ENCODE assay signal across 14 cellular contexts in genomic region chr5:90022711-90023053, GRCh38.
DNase-seq lines count a peak whose midpoint lies in the region; ATAC-seq and TF ChIP-seq lines count a peak whose summit lies in the region.
"Had no signal": no experiment of that assay in that cellular context is flagged by ENCODE, and none has a peak within 500 bp of the region (broad histone marks: within the 10 kb centered on the region; RNA-seq: fewer than 3 reads in every experiment).

No MANE protein-coding gene starts in this region.

- H3K4me3 ChIP-seq in astrocyte of the spinal cord (ENCODE audit: low read depth, low read length), result no peak overlapping the region
- no peak overlapping the region for H3K4me3 ChIP-seq in effector memory CD4-positive, alpha-beta T cell (ENCODE audit: insufficient read depth, low read depth, low read length, poor library complexity, severe bottlenecking)
- H3K4me3 ChIP-seq: sigmoid colon, SK-N-MC had no signal

- no peaks in the 10 kb centered on the region for H3K4me1 ChIP-seq in effector memory CD4-positive, alpha-beta T cell (ENCODE audit: control insufficient read depth, insufficient read depth, low read length, poor library complexity, severe bottlenecking)

- DNase-seq in astrocyte of the spinal cord (ENCODE audit: low read depth, low spot score) (peak; percentile 21), osteocyte (ENCODE audit: extremely low spot score, unreplicated experiment) (no peak), LoVo (ENCODE audit: low spot score) (no peak)
- DNase-seq in effector memory CD4-positive, alpha-beta T cell, result no peak
- DNase-seq: CD4-positive, alpha-beta memory T cell; KBM-7; left cardiac atrium; NCI-H1694; sigmoid colon had no signal

- TF ChIP-seq POLR2A in GM18505 (IDR thresholded peaks at IDR 0.05; ENCODE audit: borderline replicate concordance, extremely low read depth, insufficient read depth, insufficient read length), result no peak

- peak overlapping the region; percentile 97 for H3K27ac Mint-ChIP-seq in osteocyte (ENCODE audit: unreplicated experiment)
- H3K27ac Mint-ChIP-seq: CD4-positive, alpha-beta memory T cell; nephron had no signal

- H3K9me3 ChIP-seq in effector memory CD4-positive, alpha-beta T cell (ENCODE audit: control insufficient read depth, low read length), result no peaks in the 10 kb centered on the region
- H3K9me3 ChIP-seq: sigmoid colon had no signal

- no peaks in the 10 kb centered on the region for H3K36me3 Mint-ChIP-seq in osteocyte (ENCODE audit: unreplicated experiment)
- H3K36me3 Mint-ChIP-seq: CD4-positive, alpha-beta memory T cell had no signal

- no peaks in the 10 kb centered on the region for H3K9me3 Mint-ChIP-seq in osteocyte (ENCODE audit: unreplicated experiment)
- H3K9me3 Mint-ChIP-seq: nephron had no signal

- no peak overlapping the region for H3K27ac ChIP-seq in effector memory CD4-positive, alpha-beta T cell (ENCODE audit: insufficient read depth, low read length, poor library complexity, severe bottlenecking)
- H3K27ac ChIP-seq: sigmoid colon, SK-N-MC had no signal

- H3K36me3 ChIP-seq in effector memory CD4-positive, alpha-beta T cell (ENCODE audit: control insufficient read depth, insufficient read depth, low read length), result no peaks in the 10 kb centered on the region
- H3K36me3 ChIP-seq: sigmoid colon had no signal

- peaks cover 20% of the 10 kb centered on the region for H3K4me1 Mint-ChIP-seq in osteocyte (ENCODE audit: unreplicated experiment)
- H3K4me1 Mint-ChIP-seq: CD4-positive, alpha-beta memory T cell; nephron had no signal

- ATAC-seq in GM19023 (IDR thresholded peaks at IDR 0.05; ENCODE audit: unreplicated experiment) (peak; percentile 56), HG03025 (IDR thresholded peaks at IDR 0.05; ENCODE audit: low FRiP score, unreplicated experiment) (peak; percentile 48), GM18505 (IDR thresholded peaks at IDR 0.05; ENCODE audit: unreplicated experiment) (no peak)

- in situ Hi-C loops in astrocyte of the spinal cord (cut with HindIII; ENCODE audit: low sequenced_read_pairs), result no loop called here

- H3K27me3 Mint-ChIP-seq in osteocyte (ENCODE audit: unreplicated experiment), result no peaks in the 10 kb centered on the region
- H3K27me3 Mint-ChIP-seq: CD4-positive, alpha-beta memory T cell had no signal

- TF ChIP-seq CTCF in astrocyte of the spinal cord (IDR thresholded peaks at IDR 0.05; ENCODE audit: low read depth, low read length), result no peak
- TF ChIP-seq CTCF in osteocyte (IDR thresholded peaks at IDR 0.05), result no peak

- no peaks in the 10 kb centered on the region for H3K27me3 ChIP-seq in effector memory CD4-positive, alpha-beta T cell (replicated peaks; ENCODE audit: control insufficient read depth, insufficient read depth, low read length, poor library complexity, severe bottlenecking)
- H3K27me3 ChIP-seq: sigmoid colon had no signal

- H3K4me3 Mint-ChIP-seq in osteocyte (ENCODE audit: unreplicated experiment), result no peak overlapping the region
- H3K4me3 Mint-ChIP-seq: CD4-positive, alpha-beta memory T cell; nephron had no signal
